In the genomic region with DNA sequence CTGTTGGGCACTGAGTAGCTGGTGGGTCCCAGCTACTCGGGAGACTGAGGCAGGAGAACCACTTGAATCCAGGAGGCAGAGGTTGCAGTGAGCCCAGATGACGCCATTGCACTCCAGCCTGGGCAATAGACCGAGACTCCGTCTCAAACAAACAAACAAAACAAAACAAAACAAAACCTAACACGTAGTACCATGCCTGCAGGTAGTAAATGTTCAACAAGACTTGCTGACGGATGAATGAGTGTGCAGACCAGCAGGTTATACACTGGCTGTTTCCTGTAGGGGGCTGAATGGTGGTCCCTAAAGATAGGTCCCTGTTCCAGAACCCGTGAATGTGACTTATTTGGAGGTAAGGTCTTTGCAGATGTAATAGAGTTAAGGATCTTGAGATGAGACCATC, we compare ENCODE assay signal across 25 cellular contexts. TPM values are rescaled to one million over a fixed set of nuclear protein-coding genes. Genes with fewer than 3 reads are reported as not detected.
A peak's percentile ranks its signal among the peaks of the same experiment; 100 is the strongest.
DNase-seq lines count a peak whose midpoint lies in the region; TF ChIP-seq lines count a peak whose summit lies in the region.
"Had no signal": no experiment of that assay in that cellular context is flagged by ENCODE, and none has a peak within 500 bp of the region (broad histone marks: within the 10 kb centered on the region; RNA-seq: fewer than 3 reads in every experiment).

No MANE protein-coding gene starts in this region.

- no peaks in the 10 kb centered on the region for H3K36me3 ChIP-seq in spleen
- no peaks in the 10 kb centered on the region for H3K36me3 ChIP-seq in colonic mucosa
- H3K36me3 ChIP-seq: BE2C had no signal

- H2BK120ac ChIP-seq in H9 (ENCODE audit: low read depth, low read length, poor library complexity, severe bottlenecking) = no peak overlapping the region

- TF ChIP-seq CTCF in spleen (IDR thresholded peaks at IDR 0.05 in 8 of 11, conservative IDR thresholded peaks at IDR 0.05 in 3 of 11) = no peak
- no peak for TF ChIP-seq CTCF in H9 (conservative IDR thresholded peaks at IDR 0.05)
- no peak for TF ChIP-seq CTCF in colonic mucosa (IDR thresholded peaks at IDR 0.05)

- no peak overlapping the region for H4K91ac ChIP-seq in H9 (ENCODE audit: insufficient read length, low read depth, low read length)

- no peak overlapping the region; a peak in 1 of 7 replicates for H3K27ac Mint-ChIP-seq in H9
- H3K27ac Mint-ChIP-seq: CD14-positive monocyte; CD8-positive, alpha-beta memory T cell had no signal

- no peak overlapping the region for H3K4ac ChIP-seq in H9 (ENCODE audit: low read depth, low read length)

- H3K27me3 Mint-ChIP-seq in H9 (ENCODE audit: low read depth) = no peaks in the 10 kb centered on the region; the same call in 1 of the 2 replicates

- no peak overlapping the region for H3K23ac ChIP-seq in H9 (ENCODE audit: insufficient read length, low read depth, low read length)

- no peak overlapping the region for H2BK20ac ChIP-seq in H9 (ENCODE audit: low read depth, low read length, poor library complexity, severe bottlenecking)

- no peak overlapping the region for H2AK5ac ChIP-seq in H9 (ENCODE audit: insufficient read length, low read length)

- H3K4me3 ChIP-seq in spleen = no peak overlapping the region
- no peak overlapping the region for H3K4me3 ChIP-seq in colonic mucosa

- no peak overlapping the region; a peak in 1 of 5 replicates for H3K4me3 Mint-ChIP-seq in H9

- no peak overlapping the region for H3K18ac ChIP-seq in H9 (ENCODE audit: insufficient read length, low read depth, low read length)

- H3K79me2 ChIP-seq in H9 (ENCODE audit: insufficient read depth, low read length) = no peaks in the 10 kb centered on the region

- H3K79me1 ChIP-seq in H9 (ENCODE audit: insufficient read depth, low read depth, low read length, poor library complexity, severe bottlenecking) = no peaks in the 10 kb centered on the region

- H4K20me1 ChIP-seq in H9 (ENCODE audit: control insufficient read depth, insufficient read depth, insufficient read length) = no peaks in the 10 kb centered on the region

- H3K9me3 ChIP-seq in spleen (no peaks in the 10 kb centered on the region), H9 (ENCODE audit: control insufficient read depth, low read depth, low read length) (no peaks in the 10 kb centered on the region), colonic mucosa (no peaks in the 10 kb centered on the region)
- H3K9me3 ChIP-seq: BE2C had no signal

- peaks cover 0 to 6% (median 3%) of the 10 kb centered on the region in 6 donors for H3K4me1 ChIP-seq in spleen
- H3K4me1 ChIP-seq in H9 (ENCODE audit: insufficient read depth, low read length) = no peaks in the 10 kb centered on the region
- no peaks in the 10 kb centered on the region for H3K4me1 ChIP-seq in colonic mucosa

- intact Hi-C loops in spleen (cut with DNase I; ENCODE audit: low total_unique reads) (no loop called here), colonic mucosa (cut with DNase I) (no loop called here)

- no peak overlapping the region for H3K14ac ChIP-seq in H9 (ENCODE audit: insufficient read depth, low read length)

- no peak overlapping the region for H3K9ac ChIP-seq in H9 (ENCODE audit: extremely low read depth, insufficient read length, low read length)
- no peak overlapping the region for H3K9ac ChIP-seq in colonic mucosa (ENCODE audit: low read depth in 2 of 2, low read length in 2 of 2)

- no peak for TF ChIP-seq POLR2A in spleen (IDR thresholded peaks at IDR 0.05)

- H3K4me2 ChIP-seq in H9 (ENCODE audit: insufficient read depth, insufficient read length, low read length) = no peak overlapping the region

- H3T11ph ChIP-seq in H9 (ENCODE audit: low read length) = no peak overlapping the region

- H3K27me3 ChIP-seq in spleen (replicated peaks in 1 of 7) (peaks cover 0 to 76% (median 7%) of the 10 kb centered on the region in 7 donors), H9 (ENCODE audit: insufficient read depth, low read length) (no peaks in the 10 kb centered on the region), colonic mucosa (no peaks in the 10 kb centered on the region)
- H3K27me3 ChIP-seq: BE2C had no signal

- H3K27ac ChIP-seq in spleen = no peak overlapping the region
- no peak overlapping the region for H3K27ac ChIP-seq in H9 (ENCODE audit: insufficient read length, low read depth, low read length)
- no peak overlapping the region for H3K27ac ChIP-seq in colonic mucosa
- H3K27ac ChIP-seq: 22Rv1, RWPE1 had no signal

- no peaks in the 10 kb centered on the region for H3K36me3 Mint-ChIP-seq in H9 (ENCODE audit: insufficient read depth in 1 of 3, low read depth in 3 of 3)
- H3K36me3 Mint-ChIP-seq: CD14-positive monocyte; CD8-positive, alpha-beta memory T cell had no signal

- no peak overlapping the region for H3K56ac ChIP-seq in H9 (ENCODE audit: insufficient read length, low read depth, low read length)

- no peaks in the 10 kb centered on the region for H3K23me2 ChIP-seq in H9 (ENCODE audit: insufficient read length, low read depth, low read length, poor library complexity, severe bottlenecking)

- no peaks in the 10 kb centered on the region for H3K9me3 Mint-ChIP-seq in H9
- H3K9me3 Mint-ChIP-seq: CD8-positive, alpha-beta memory T cell had no signal

- DNase-seq in DMS53 (lab: John Stamatoyannopoulos, UW) = peak; percentile 73
- DNase-seq in DMS53 treated with DMSO at 0.1 percent for 48 hours (lab: John Stamatoyannopoulos, UW; ENCODE audit: unreplicated experiment) = no peak
- peak; percentile 70 for DNase-seq in kidney tubule cell (ENCODE audit: low spot score)
- DNase-seq in spleen = peak; percentile 1
- DNase-seq in H9 = no peak
- no peak for DNase-seq in colonic mucosa
- DNase-seq in 8988T = no peak
- DNase-seq: ACHN; BE2C; Calu3; CD8-positive, alpha-beta memory T cell; Karpas-422; NCI-H1092 treated with DMSO at 0.1 percent for 48 hours; NCI-H1436 treated with DMSO at 0.1 percent for 48 hours; NCI-H187 treated with DMSO at 0.1 percent for 48 hours; NCI-H2171 treated with DMSO at 0.1 percent for 48 hours; NCI-H345; NCI-H524; NCI-H774; SHP77 treated with DMSO at 0.1 percent for 48 hours had no signal

- H2BK15ac ChIP-seq in H9 (ENCODE audit: low read depth, low read length) = no peak overlapping the region

- no peak overlapping the region for H4K8ac ChIP-seq in H9 (replicated peaks; ENCODE audit: insufficient read length, low read depth, low read length)

- no peak overlapping the region for H2BK12ac ChIP-seq in H9 (ENCODE audit: insufficient read length, low read depth, low read length)

- 79 to 85% (median 79%) methylated on average over 7 of the region's 7 CpGs for WGBS in spleen, 5 donors
- no CpG with 5 or more reads among the region's 7 CpGs for WGBS in H9 (ENCODE audit: extremely low coverage, insufficient read length, low lambda C conversion rate)

- H4K5ac ChIP-seq in H9 (ENCODE audit: insufficient read length, low read depth, low read length) = no peak overlapping the region

- H2BK5ac ChIP-seq in H9 (ENCODE audit: insufficient read length, low read length) = no peak overlapping the region

- H3K4me1 Mint-ChIP-seq in H9 = peaks cover 4 to 7% of the 10 kb centered on the region in 2 experiments

- no peak overlapping the region for H2AFZ ChIP-seq in H9 (ENCODE audit: low read length)

RNA-seq across cellular contexts. Expression of a gene that starts 12.8 kb away (rescaled TPM):
- not detected for total RNA-seq in spleen
- not detected for polyA plus RNA-seq in spleen
- total RNA-seq in H9 (2021) = not detected in 2 replicates
- not detected for total RNA-seq in colonic mucosa
- total RNA-seq: Calu3; CD8-positive, alpha-beta memory T cell; HepG2; HT-29 had no signal
- polyA plus RNA-seq: CD14-positive monocyte; CD8-positive, alpha-beta memory T cell; HepG2 had no signal

RNA-seq across cellular contexts. Expression of a gene that starts 19.5 kb away (rescaled TPM):
- total RNA-seq in spleen (10 to 100 TPM in 5 of 7 donors, 1 to 10 TPM in 2; 7.2 to 21.2 (median 11.7) TPM), H9 (2021) (4.0 and 4.3 TPM in 2 replicates), colonic mucosa (10 to 100 TPM in 1 of 2 donors, 1 to 10 TPM in 1; 3.0 to 17.9 TPM)
- 1 to 10 TPM; 2.2 to 7.9 (median 5.0) TPM for polyA plus RNA-seq in spleen
- total RNA-seq: CD8-positive, alpha-beta memory T cell; HepG2 had no signal
- polyA plus RNA-seq: CD8-positive, alpha-beta memory T cell; HepG2 had no signal

RNA-seq across cellular contexts. Expression of a gene that starts 55.2 kb away (rescaled TPM):
- total RNA-seq in spleen (10 to 100 TPM; 12.4 to 30.4 (median 27.0) TPM), H9 (2021) (16.2 and 16.8 TPM in 2 replicates), colonic mucosa (10 to 100 TPM; 14.5 to 21.1 TPM)
- polyA plus RNA-seq in spleen = 10 to 100 TPM in 1 of 3 donors, 1 to 10 TPM in 2; 3.6 to 12.2 (median 8.5) TPM

Comparison
In these comparisons a context has a peak if more than half of its experiments do, and no peak if none do; other contexts are left out.
1. DNase-seq: peak in DMS53 (single experiment), kidney tubule cell (single experiment) and spleen (single experiment); none in DMS53 treated with DMSO at 0.1 percent for 48 hours (single experiment), H9 (single experiment), colonic mucosa (single experiment) and 8988T (single experiment).